ENCODE assay signal across 8 cellular contexts in the genomic region with DNA sequence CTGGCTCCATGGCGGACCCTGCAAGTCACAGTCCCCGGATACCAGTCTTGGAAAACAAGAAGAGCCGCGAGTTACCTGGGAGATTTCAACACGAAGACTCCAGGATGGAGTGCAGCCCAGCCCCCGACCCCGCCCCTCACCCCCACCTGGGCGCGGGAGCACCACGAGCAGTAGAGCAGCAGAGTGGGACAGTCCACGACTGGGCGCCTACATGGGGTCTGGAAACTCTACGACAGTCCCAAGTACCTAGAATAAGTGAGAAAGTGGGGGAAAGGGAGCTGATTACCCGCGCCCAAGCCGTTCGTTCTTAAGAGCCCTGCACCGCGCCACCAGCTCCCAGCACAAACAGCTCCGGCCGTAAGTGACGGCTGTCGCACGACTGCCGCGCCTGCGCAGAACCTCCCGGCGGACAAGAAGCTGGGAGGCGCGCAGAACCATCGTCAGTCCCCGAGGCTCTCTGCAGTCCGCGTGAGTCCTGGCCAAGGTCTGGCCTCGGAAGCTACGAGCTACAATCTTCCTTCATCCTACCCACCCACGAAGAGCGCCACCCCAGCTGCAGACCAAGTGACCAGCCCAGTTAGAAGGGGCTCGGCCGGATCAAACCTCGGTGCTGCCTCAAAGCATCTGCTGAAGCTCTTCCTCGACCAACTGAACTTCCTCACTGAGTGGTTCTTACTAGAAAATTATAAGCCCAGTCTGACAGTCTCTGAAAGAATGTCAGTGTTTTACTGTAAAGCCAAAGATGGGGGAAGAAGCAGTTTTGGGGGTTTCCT. TPM values are rescaled to one million over a fixed set of nuclear protein-coding genes. Genes with fewer than 3 reads are reported as not detected.
DNase-seq lines count a peak whose midpoint lies in the region; ATAC-seq and TF ChIP-seq lines count a peak whose summit lies in the region.

Gene DPY30, minus strand, starts transcription at position 359 of the 773 bp plus-strand sequence. Its CDS starts 349 bp downstream, at position 10.

- H3K27ac Mint-ChIP-seq in central memory CD8-positive, alpha-beta T cell (ENCODE audit: low read depth): peak within 1 kb of the TSS; percentile 89

- H3K9me3 Mint-ChIP-seq in central memory CD8-positive, alpha-beta T cell: no peaks in the 10 kb centered on the region

- peak; percentile 74 for ATAC-seq in HG03378 (IDR thresholded peaks at IDR 0.05; ENCODE audit: unreplicated experiment)
- ATAC-seq in activated CD4-positive, CD25-positive, alpha-beta regulatory T cell treated with anti-CD3 and anti-CD28 coated beads, Interleukin-2, amount 50 U/mL, for 24 hours: peak; percentile 94 to 98
- ATAC-seq in central memory CD8-positive, alpha-beta T cell (replicated peaks; ENCODE audit: extremely low read depth, poor library complexity, severe bottlenecking): peak; percentile 92

- no peaks in the 10 kb centered on the region for H3K27me3 Mint-ChIP-seq in central memory CD8-positive, alpha-beta T cell

- H3K4me3 Mint-ChIP-seq in central memory CD8-positive, alpha-beta T cell: peak within 1 kb of the TSS; percentile 84

- H3K4me1 Mint-ChIP-seq in central memory CD8-positive, alpha-beta T cell: no peaks in the 10 kb centered on the region

- DNase-seq in AML-193 (lab: John Stamatoyannopoulos, UW): peak; percentile 86 to 90
- DNase-seq in NCI-H460 (ENCODE audit: extremely low read depth, low read depth): peak; percentile 89
- peak; percentile 83 for DNase-seq in central memory CD8-positive, alpha-beta T cell (ENCODE audit: low spot score in 2 of 2)
- DNase-seq in islet precursor cell: peak; percentile 98
- DNase-seq in stimulated activated CD4-positive, alpha-beta T cell treated with anti-CD3 and anti-CD28 coated beads, Interleukin-12 subunit alpha, Interleukin-12 subunit beta, amount 100 ng/mL, for 4 hours: peak; percentile 86

- H3K36me3 Mint-ChIP-seq in central memory CD8-positive, alpha-beta T cell (ENCODE audit: insufficient read depth): peaks cover 13% of the 10 kb centered on the region

- TF ChIP-seq POLR2A in GM19099 (IDR thresholded peaks at IDR 0.05; ENCODE audit: extremely low read depth, insufficient read length, low read depth): peak; percentile 98

RNA-seq across cellular contexts. Expression of gene DPY30, which starts in this region (rescaled TPM):
- total RNA-seq in NCI-H460 (2014; rRNA removed; shearing (Covaris generic)): 92.5 and 107 TPM in 2 replicates
- polyA plus RNA-seq in NCI-H460 (2014; cell fraction: nucleus; rRNA removed): 58.6 and 68.7 TPM in 2 replicates

Comparison
In these comparisons a context has a peak if more than half of its experiments do, and no peak if none do; other contexts are left out.
1. Peak in every context shown above with its lines: DNase-seq and ATAC-seq.